Comparison of ENCODE assay signal across 9 cellular contexts in genomic region chr1:237901284-237901870, GRCh38. TPM values are rescaled to one million over a fixed set of nuclear protein-coding genes. Genes with fewer than 3 reads are reported as not detected.
DNase-seq lines count a peak whose midpoint lies in the region; ATAC-seq, FAIRE-seq and TF ChIP-seq lines count a peak whose summit lies in the region.
"Had no signal": no experiment of that assay in that cellular context is flagged by ENCODE, and none has a peak within 500 bp of the region (broad histone marks: within the 10 kb centered on the region; RNA-seq: fewer than 3 reads in every experiment).

No MANE protein-coding gene starts in this region.

- H3K18ac ChIP-seq in H1 (ENCODE audit: extremely low read depth, low read length), result no peak overlapping the region

- no peak overlapping the region for H2BK5ac ChIP-seq in H1 (ENCODE audit: low read depth, low read length)

- no peak overlapping the region for H2BK20ac ChIP-seq in H1 (ENCODE audit: low read length)

- H3K23ac ChIP-seq in H1 (ENCODE audit: insufficient read length), result no peak overlapping the region

- TF ChIP-seq POLR2A in H1 (IDR thresholded peaks at IDR 0.05; ENCODE audit: control extremely low read depth in 1 of 2, low read depth in 2 of 2, low read length in 2 of 2) (no peak), vagina (IDR thresholded peaks at IDR 0.05) (no peak)

- H4K91ac ChIP-seq in H1 (replicated peaks; ENCODE audit: insufficient read length, low read length), result no peak overlapping the region

- H3K27ac ChIP-seq in H1 (ENCODE audit: low read depth, low read length) (no peak overlapping the region), vagina (no peak overlapping the region)

- no peak overlapping the region for H3K9ac ChIP-seq in H1 (replicated peaks in 1 of 4; ENCODE audit: extremely low read depth in 1 of 4, low read depth in 3 of 4, low read length in 3 of 4)

- H4K5ac ChIP-seq in H1 (ENCODE audit: insufficient read length, low read depth, low read length), result no peak overlapping the region

- POLR2A ChIA-PET in H1 (lab: Charles Lee; ENCODE audit: partially characterized antibody), result no interaction called here

- no peak overlapping the region for H3K14ac ChIP-seq in H1 (ENCODE audit: insufficient read length)

- TF ChIP-seq CTCF in H1 (IDR thresholded peaks at IDR 0.05; ENCODE audit: control extremely low read depth in 1 of 3, insufficient read depth in 1 of 3, low read depth in 1 of 3, low read length in 3 of 3) (peak; percentile 43 to 71 (median 64)), retinal pigment epithelial cell (conservative IDR thresholded peaks at IDR 0.05; ENCODE audit: low read depth, low read length) (peak; percentile 70), vagina (IDR thresholded peaks at IDR 0.05) (no peak)

- H3K27me3 ChIP-seq in H1 (replicated peaks in 1 of 4; ENCODE audit: control insufficient read depth in 3 of 4, extremely low read depth in 1 of 4, insufficient read depth in 3 of 4, low read length in 3 of 4) (no peaks in the 10 kb centered on the region), vagina (no peaks in the 10 kb centered on the region)

- peak; percentile 47 to 59 for TF ChIP-seq RAD21 in H1 (IDR thresholded peaks at IDR 0.05 in 1 of 2, conservative IDR thresholded peaks at IDR 0.05 in 1 of 2; ENCODE audit: low read depth in 2 of 2, low read length in 2 of 2)

- no peaks in the 10 kb centered on the region for H3K36me3 ChIP-seq in H1 (ENCODE audit: control insufficient read depth in 2 of 4, insufficient read depth in 4 of 4, low read length in 3 of 4)
- no peaks in the 10 kb centered on the region for H3K36me3 ChIP-seq in vagina

- no peak overlapping the region for H4K8ac ChIP-seq in H1 (ENCODE audit: extremely low read depth, insufficient read depth, low read length)

- intact Hi-C loops in Right ventricle myocardium inferior (cut with DNase I) (no loop called here), cardiac septum (cut with DNase I) (no loop called here), vagina (cut with DNase I) (no loop called here)

- no peak overlapping the region for H3K4me2 ChIP-seq in H1 (ENCODE audit: insufficient read depth in 1 of 2, low read depth in 2 of 2, low read length in 2 of 2)

- H2BK120ac ChIP-seq in H1 (replicated peaks; ENCODE audit: low read depth, low read length), result no peak overlapping the region

- H3K79me2 ChIP-seq in H1 (ENCODE audit: control insufficient read depth in 1 of 2, insufficient read depth in 2 of 2, low read length in 2 of 2), result no peaks in the 10 kb centered on the region

- H2AFZ ChIP-seq in H1 (ENCODE audit: low read length), result no peak overlapping the region

- no peak overlapping the region for H2BK15ac ChIP-seq in H1 (ENCODE audit: low read length)

- H4K20me1 ChIP-seq in H1 (replicated peaks in 1 of 2; ENCODE audit: control insufficient read depth in 1 of 2, insufficient read depth in 2 of 2, low read length in 2 of 2), result no peaks in the 10 kb centered on the region

- H3K56ac ChIP-seq in H1 (replicated peaks; ENCODE audit: insufficient read length, low read depth, low read length), result no peak overlapping the region

- DNase-seq in Right ventricle myocardium inferior (ENCODE audit: missing footprints), result no peak
- DNase-seq in cardiac septum (ENCODE audit: low spot score), result no peak
- DNase-seq in MV-4-11 (lab: John Stamatoyannopoulos, UW), result peak; percentile 18
- DNase-seq in H1 (ENCODE audit: low read depth in 1 of 2, low spot score in 2 of 2), result no peak
- DNase-seq in retinal pigment epithelial cell (ENCODE audit: low read depth), result no peak
- DNase-seq in vagina (ENCODE audit: extremely low spot score in 2 of 2), result no peak
- DNase-seq in dedifferentiated amniotic fluid mesenchymal stem cell (ENCODE audit: extremely low spot score), result no peak

- CTCF ChIA-PET in H1 (lab: Charles Lee; ENCODE audit: partially characterized antibody), result interaction anchor here (0.7 to 3.9 kb wide), 23 partner anchors 8 to 536 kb away, joined by 3 to 28 read pairs (median 3); partner anchors contain the start of gene ZP4

- H3K4me1 ChIP-seq in H1 (replicated peaks in 1 of 4; ENCODE audit: control insufficient read depth in 3 of 4, insufficient read depth in 4 of 4, low read length in 3 of 4) (no peaks in the 10 kb centered on the region), vagina (no peaks in the 10 kb centered on the region)

- peak; percentile 42 for FAIRE-seq in H1 (lab: Jason Lieb, UNC)

- no peak overlapping the region for H3K4me3 ChIP-seq in H1 (ENCODE audit: extremely low read depth in 1 of 4, insufficient read depth in 2 of 4, low read depth in 3 of 4, low read length in 4 of 4)
- no peak overlapping the region for H3K4me3 ChIP-seq in retinal pigment epithelial cell (ENCODE audit: low read length)
- H3K4me3 ChIP-seq in vagina, result no peak overlapping the region

- 98% methylated on average over 4 of the region's 4 CpGs; no CpG with 5 or more reads in 1 of the 2 experiments for WGBS in H1 (ENCODE audit: extremely low coverage in 1 of 2, insufficient coverage in 1 of 2, insufficient read length in 1 of 2, insufficient replicate concordance in 2 of 2, low coverage in 1 of 2, low lambda C conversion rate in 2 of 2, missing lambda C conversion rate in 1 of 2), 2 experiments

- H2AK5ac ChIP-seq in H1 (ENCODE audit: low read depth, low read length), result no peak overlapping the region

- ATAC-seq in Right ventricle myocardium inferior, result peak; percentile 44
- no peak for ATAC-seq in GM19452 (IDR thresholded peaks at IDR 0.05; ENCODE audit: unreplicated experiment)

- no peak overlapping the region for H3K4ac ChIP-seq in H1 (replicated peaks; ENCODE audit: insufficient read length, low read depth, low read length)

- no peaks in the 10 kb centered on the region for H3K79me1 ChIP-seq in H1 (ENCODE audit: low read depth, low read length)

- no peak for TF ChIP-seq EP300 in H1 (IDR thresholded peaks at IDR 0.05; ENCODE audit: borderline replicate concordance in 1 of 2, low read depth in 2 of 2, low read length in 2 of 2)

- H3K9me3 ChIP-seq in H1 (ENCODE audit: insufficient read depth in 2 of 2, low read depth in 1 of 2, low read length in 1 of 2), result no peaks in the 10 kb centered on the region
- H3K9me3 ChIP-seq in vagina, result no peaks in the 10 kb centered on the region

- no peaks in the 10 kb centered on the region for H3K23me2 ChIP-seq in H1 (ENCODE audit: low read depth, low read length)

- H2BK12ac ChIP-seq in H1 (ENCODE audit: low read depth, low read length), result no peak overlapping the region

TF ChIP-seq in H1, 55 proteins besides CTCF, POLR2A, EP300 and RAD21:
- no peak for TF ChIP-seq BACH1 (IDR thresholded peaks at IDR 0.05; ENCODE audit: low read length)
- TF ChIP-seq GABPA (IDR thresholded peaks at IDR 0.05; ENCODE audit: borderline replicate concordance, insufficient read depth, low read length), result no peak
- no peak for TF ChIP-seq MAFK (IDR thresholded peaks at IDR 0.05; ENCODE audit: low read depth, low read length)
- TF ChIP-seq ASH2L (IDR thresholded peaks at IDR 0.05; ENCODE audit: low read length), result no peak
- no peak for TF ChIP-seq HDAC6 (IDR thresholded peaks at IDR 0.05; ENCODE audit: low read depth, low read length)
- TF ChIP-seq ZNF274 (IDR thresholded peaks at IDR 0.05; ENCODE audit: borderline replicate concordance, extremely low read depth, low read length), result no peak
- no peak for TF ChIP-seq TEAD4 (IDR thresholded peaks at IDR 0.05; ENCODE audit: low read depth, low read length)
- no peak for TF ChIP-seq BRCA1 (IDR thresholded peaks at IDR 0.05; ENCODE audit: low read depth, low read length)
- no peak for TF ChIP-seq SIX5 (IDR thresholded peaks at IDR 0.05; ENCODE audit: low read depth, low read length)
- TF ChIP-seq USF2 (IDR thresholded peaks at IDR 0.05; ENCODE audit: low read length), result no peak

RNA-seq across cellular contexts. Expression of gene ZP4, which starts 10.7 kb away (rescaled TPM):
- total RNA-seq in Right ventricle myocardium inferior (not detected), cardiac septum (not detected), vagina (not detected)
- total RNA-seq in H1 (2021; fragmentation: NEBNext Ultra II Directional; extraction: Animal tissue kit (Norgen Biotek cat#: 25700)), result not detected in 2 replicates
- not detected in 2 replicates for polyA plus RNA-seq in H1 (2011; rRNA removed)
- polyA plus RNA-seq in H1 (2011; cell fraction: cytosol; rRNA removed), result not detected
- polyA plus RNA-seq in H1 (2011; cell fraction: nucleus; rRNA removed), result not detected
- polyA plus RNA-seq in H1 (2012, experiment 1 of 2), result not detected in 4 replicates
- not detected for polyA plus RNA-seq in H1 (2012, experiment 2 of 2)
- polyA plus RNA-seq in H1 (2013, experiment 1 of 2), result not detected
- polyA plus RNA-seq in H1 (2013, experiment 2 of 2), result not detected
- 0.12 TPM in 1 of 2 replicates, not detected in the other for polyA minus RNA-seq in H1 (2011; rRNA and poly(A)+ RNA removed)
- polyA minus RNA-seq in H1 (2011; cell fraction: cytosol; rRNA and poly(A)+ RNA removed), result not detected
- polyA minus RNA-seq in H1 (2011; cell fraction: nucleus; rRNA and poly(A)+ RNA removed), result not detected
- total RNA-seq: pulmonary artery endothelial cell had no signal

Comparison
In these comparisons a context has a peak if more than half of its experiments do, and no peak if none do; other contexts are left out.
1. CTCF ChIP-seq: peak in H1 (3 of 3) and retinal pigment epithelial cell (single experiment); none in vagina (0 of 3).